ENCODE assay signal across 1 cellular context in genomic region chr21:34198232-34199120, GRCh38.
TF ChIP-seq lines count a peak whose summit lies in the region.

No MANE protein-coding gene starts in this region.

TF ChIP-seq in WTC11, 78 proteins besides CTCF, POLR2A, EP300 and RAD21 (continued from another document):
- TF ChIP-seq ATF3 (CRISPR knock-in tag; conservative IDR thresholded peaks at IDR 0.05) (no peak), E2F5 (CRISPR knock-in tag; IDR thresholded peaks at IDR 0.05) (no peak)
